ENCODE assay signal across 21 cellular contexts in the genomic region with DNA sequence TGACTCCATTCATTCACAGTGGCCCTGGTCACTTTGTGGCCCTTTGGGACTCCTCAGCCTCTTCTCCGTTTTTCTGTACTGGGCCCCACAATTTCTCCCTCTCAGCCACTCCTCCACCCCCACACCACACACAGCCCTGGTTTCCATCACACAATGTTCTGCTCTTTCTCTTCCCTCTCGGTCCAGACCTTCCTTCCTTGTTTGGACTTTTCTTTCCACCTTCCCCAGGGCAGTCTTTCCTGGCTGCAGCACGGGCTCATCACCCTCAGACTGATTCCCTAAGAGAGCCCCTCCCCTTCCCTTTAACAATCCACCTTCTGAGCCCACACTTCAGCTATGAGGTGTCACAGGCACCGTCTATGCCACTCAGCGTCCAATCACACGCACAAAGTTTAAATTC. TPM values are rescaled to one million over a fixed set of nuclear protein-coding genes. Genes with fewer than 3 reads are reported as not detected.
DNase-seq lines count a peak whose midpoint lies in the region; ATAC-seq and TF ChIP-seq lines count a peak whose summit lies in the region.
"Had no signal": no experiment of that assay in that cellular context is flagged by ENCODE, and none has a peak within 500 bp of the region (broad histone marks: within the 10 kb centered on the region; RNA-seq: fewer than 3 reads in every experiment).

No MANE protein-coding gene starts in this region.

- H2AK5ac ChIP-seq in trophoblast cell (ENCODE audit: low read length) = no peak overlapping the region

- H3K9me2 ChIP-seq in hepatocyte (replicated peaks; ENCODE audit: insufficient read depth) = no peaks in the 10 kb centered on the region

- no peak overlapping the region for H3K14ac ChIP-seq in trophoblast cell (ENCODE audit: low read length)

- H3K27me3 ChIP-seq in ascending aorta (no peaks in the 10 kb centered on the region), hepatocyte (no peaks in the 10 kb centered on the region), trophoblast cell (ENCODE audit: insufficient read depth, low read length) (no peaks in the 10 kb centered on the region), thoracic aorta (replicated peaks; ENCODE audit: insufficient read depth) (no peaks in the 10 kb centered on the region)
- H3K27me3 ChIP-seq: BE2C had no signal

- H3K4me3 ChIP-seq in ascending aorta = no peak overlapping the region
- no peak overlapping the region for H3K4me3 ChIP-seq in hepatocyte
- no peak overlapping the region for H3K4me3 ChIP-seq in trophoblast cell (ENCODE audit: low read depth, low read length)
- H3K4me3 ChIP-seq in thoracic aorta = no peak overlapping the region
- H3K4me3 ChIP-seq: GM23338 had no signal

- H2BK5ac ChIP-seq in trophoblast cell (ENCODE audit: low read depth, low read length, poor library complexity) = no peak overlapping the region

- no peak overlapping the region for H3K9ac ChIP-seq in trophoblast cell (ENCODE audit: low read length)
- H3K9ac ChIP-seq: KMS-11 had no signal

- H2AFZ ChIP-seq in hepatocyte (no peak overlapping the region), trophoblast cell (ENCODE audit: insufficient read depth, low read length, poor library complexity) (no peak overlapping the region)

- no peaks in the 10 kb centered on the region for H4K20me1 ChIP-seq in hepatocyte (ENCODE audit: insufficient read depth, poor library complexity, severe bottlenecking)

- peaks cover 31 to 48% of the 10 kb centered on the region in 2 donors for H3K4me1 ChIP-seq in ascending aorta
- peaks cover 3% of the 10 kb centered on the region for H3K4me1 ChIP-seq in hepatocyte (ENCODE audit: insufficient read depth)
- H3K4me1 ChIP-seq in trophoblast cell (ENCODE audit: control insufficient read depth in 1 of 2, insufficient read depth in 2 of 2, low read length in 2 of 2) = peaks cover 30 to 39% of the 10 kb centered on the region in 2 experiments
- H3K4me1 ChIP-seq in thoracic aorta (ENCODE audit: control insufficient read depth in 1 of 2, low read depth in 2 of 2) = peaks cover 42 to 89% of the 10 kb centered on the region in 2 donors
- H3K4me1 ChIP-seq: BE2C, Caco-2 had no signal

- peak overlapping the region; percentile 75 for H4K91ac ChIP-seq in trophoblast cell (ENCODE audit: low read depth, low read length)

- H4K8ac ChIP-seq in trophoblast cell (ENCODE audit: low read depth, low read length) = peak overlapping the region; percentile 4

- no peak overlapping the region for H3K4ac ChIP-seq in trophoblast cell (ENCODE audit: low read depth, low read length)

- H2BK12ac ChIP-seq in trophoblast cell (ENCODE audit: low read length) = no peak overlapping the region

- H2BK120ac ChIP-seq in trophoblast cell (ENCODE audit: insufficient read depth, low read length, poor library complexity) = no peak overlapping the region

- H3K23ac ChIP-seq in trophoblast cell (ENCODE audit: low read length) = no peak overlapping the region

- DNase-seq in ascending aorta (ENCODE audit: low spot score in 2 of 2) (peak in 1 of 2 donors; percentile 59), hepatocyte (ENCODE audit: low spot score) (no peak), trophoblast cell (no peak), thoracic aorta (ENCODE audit: low spot score) (no peak)
- DNase-seq: CD4-positive, alpha-beta T cell; HCEC 1CT; MV-4-11; NCI-H1417 treated with DMSO at 0.1 percent for 48 hours; NCI-H1930; NCI-H345; NCI-H524 treated with DMSO at 0.1 percent for 48 hours; SHP77 treated with DMSO at 0.1 percent for 48 hours had no signal

- no peak for ATAC-seq in thoracic aorta (ENCODE audit: insufficient number of reproducible peaks, low FRiP score, low read depth)
- no peak for ATAC-seq in GM18868 (IDR thresholded peaks at IDR 0.05; ENCODE audit: unreplicated experiment)
- ATAC-seq in GM18909 (IDR thresholded peaks at IDR 0.05; ENCODE audit: poor library complexity, unreplicated experiment) = no peak
- ATAC-seq in HG03342 (IDR thresholded peaks at IDR 0.05; ENCODE audit: unreplicated experiment) = no peak
- ATAC-seq in GM21825 (IDR thresholded peaks at IDR 0.05; ENCODE audit: unreplicated experiment) = no peak

- H3K27ac ChIP-seq in ascending aorta (peak overlapping the region; percentile 80 to 92), hepatocyte (peak overlapping the region; percentile 51), trophoblast cell (ENCODE audit: low read depth, low read length) (no peak overlapping the region), thoracic aorta (peak overlapping the region; percentile 95 to 96)
- H3K27ac ChIP-seq: HL-60, KMS-11 had no signal

- H3K4me2 ChIP-seq in hepatocyte (no peak overlapping the region), trophoblast cell (ENCODE audit: low read length) (no peak overlapping the region)
- H3K4me2 ChIP-seq: GM23338, KMS-11 had no signal

- no peaks in the 10 kb centered on the region for H3K79me2 ChIP-seq in hepatocyte
- H3K79me2 ChIP-seq in trophoblast cell (ENCODE audit: control insufficient read depth, insufficient read depth, low read length, poor library complexity) = no peaks in the 10 kb centered on the region

- TF ChIP-seq CTCF in ascending aorta (IDR thresholded peaks at IDR 0.05) (no peak), hepatocyte (IDR thresholded peaks at IDR 0.05; ENCODE audit: poor library complexity) (no peak), thoracic aorta (IDR thresholded peaks at IDR 0.05) (no peak)

- H3K36me3 ChIP-seq in ascending aorta (peaks cover 13 to 14% of the 10 kb centered on the region in 2 donors), hepatocyte (replicated peaks; ENCODE audit: insufficient read depth, low read depth) (no peaks in the 10 kb centered on the region), trophoblast cell (ENCODE audit: control insufficient read depth in 1 of 2, insufficient read depth in 2 of 2, low read length in 2 of 2) (no peaks in the 10 kb centered on the region), thoracic aorta (peaks cover 14% of the 10 kb centered on the region)
- H3K36me3 ChIP-seq: BE2C had no signal

- no peak overlapping the region for H3K18ac ChIP-seq in trophoblast cell (ENCODE audit: low read length)

- peaks cover 9% of the 10 kb centered on the region for H3K79me1 ChIP-seq in trophoblast cell (ENCODE audit: low read length)

- intact Hi-C loops in ascending aorta (cut with DNase I) = loop anchor here (1.0 to 10.0 kb wide), 4 partner anchors 19 to 879 kb away; partner anchors contain the start of genes CPXM2 and FAM53B

- WGBS in hepatocyte (ENCODE audit: low lambda C conversion rate, missing lambda C conversion rate) = 68% methylated on average over 6 of the region's 6 CpGs
- no CpG with 5 or more reads among the region's 6 CpGs for WGBS in trophoblast cell (ENCODE audit: extremely low coverage, insufficient coverage, insufficient read length)

- H4K12ac ChIP-seq in trophoblast cell (ENCODE audit: low read depth, low read length) = no peak overlapping the region

- H3K9me3 ChIP-seq in ascending aorta = no peaks in the 10 kb centered on the region
- no peaks in the 10 kb centered on the region for H3K9me3 ChIP-seq in hepatocyte (ENCODE audit: low read depth)
- peaks cover 2% of the 10 kb centered on the region for H3K9me3 ChIP-seq in trophoblast cell (ENCODE audit: insufficient read depth, low read depth, low read length)
- no peaks in the 10 kb centered on the region for H3K9me3 ChIP-seq in thoracic aorta
- H3K9me3 ChIP-seq: BE2C, Caco-2 had no signal

RNA-seq across cellular contexts. Expression of gene CPXM2, which starts 25.7 kb away (rescaled TPM):
- total RNA-seq in ascending aorta (125 TPM), hepatocyte (4.9 and 5.3 TPM in 2 replicates), thoracic aorta (100 to 1,000 TPM; 275 to 348 TPM)
- 0.88 and 3.7 TPM in 2 replicates for polyA plus RNA-seq in hepatocyte
- 0.22 and 0.24 TPM in 2 replicates for polyA plus RNA-seq in trophoblast cell (2013)
- total RNA-seq: Caco-2; CD4-positive, alpha-beta T cell had no signal

Comparison
In these comparisons a context has a peak if more than half of its experiments do, and no peak if none do; other contexts are left out.
1. RNA of gene CPXM2, which starts 25.7 kb away (total RNA-seq): 275 to 348 TPM in thoracic aorta and 125 TPM in ascending aorta (single experiment); 4.9 to 5.3 TPM in hepatocyte; every median in the first group is over 10 times any median in the second.